In genomic region chr1:109495738-109496137, GRCh38 we compare ENCODE assay signal across 1 cellular context.
TF ChIP-seq lines count a peak whose summit lies in the region.

No MANE protein-coding gene starts in this region.

TF ChIP-seq in GM23338, 12 proteins besides CTCF, POLR2A, EP300 and RAD21:
- TF ChIP-seq, protein P1, sequence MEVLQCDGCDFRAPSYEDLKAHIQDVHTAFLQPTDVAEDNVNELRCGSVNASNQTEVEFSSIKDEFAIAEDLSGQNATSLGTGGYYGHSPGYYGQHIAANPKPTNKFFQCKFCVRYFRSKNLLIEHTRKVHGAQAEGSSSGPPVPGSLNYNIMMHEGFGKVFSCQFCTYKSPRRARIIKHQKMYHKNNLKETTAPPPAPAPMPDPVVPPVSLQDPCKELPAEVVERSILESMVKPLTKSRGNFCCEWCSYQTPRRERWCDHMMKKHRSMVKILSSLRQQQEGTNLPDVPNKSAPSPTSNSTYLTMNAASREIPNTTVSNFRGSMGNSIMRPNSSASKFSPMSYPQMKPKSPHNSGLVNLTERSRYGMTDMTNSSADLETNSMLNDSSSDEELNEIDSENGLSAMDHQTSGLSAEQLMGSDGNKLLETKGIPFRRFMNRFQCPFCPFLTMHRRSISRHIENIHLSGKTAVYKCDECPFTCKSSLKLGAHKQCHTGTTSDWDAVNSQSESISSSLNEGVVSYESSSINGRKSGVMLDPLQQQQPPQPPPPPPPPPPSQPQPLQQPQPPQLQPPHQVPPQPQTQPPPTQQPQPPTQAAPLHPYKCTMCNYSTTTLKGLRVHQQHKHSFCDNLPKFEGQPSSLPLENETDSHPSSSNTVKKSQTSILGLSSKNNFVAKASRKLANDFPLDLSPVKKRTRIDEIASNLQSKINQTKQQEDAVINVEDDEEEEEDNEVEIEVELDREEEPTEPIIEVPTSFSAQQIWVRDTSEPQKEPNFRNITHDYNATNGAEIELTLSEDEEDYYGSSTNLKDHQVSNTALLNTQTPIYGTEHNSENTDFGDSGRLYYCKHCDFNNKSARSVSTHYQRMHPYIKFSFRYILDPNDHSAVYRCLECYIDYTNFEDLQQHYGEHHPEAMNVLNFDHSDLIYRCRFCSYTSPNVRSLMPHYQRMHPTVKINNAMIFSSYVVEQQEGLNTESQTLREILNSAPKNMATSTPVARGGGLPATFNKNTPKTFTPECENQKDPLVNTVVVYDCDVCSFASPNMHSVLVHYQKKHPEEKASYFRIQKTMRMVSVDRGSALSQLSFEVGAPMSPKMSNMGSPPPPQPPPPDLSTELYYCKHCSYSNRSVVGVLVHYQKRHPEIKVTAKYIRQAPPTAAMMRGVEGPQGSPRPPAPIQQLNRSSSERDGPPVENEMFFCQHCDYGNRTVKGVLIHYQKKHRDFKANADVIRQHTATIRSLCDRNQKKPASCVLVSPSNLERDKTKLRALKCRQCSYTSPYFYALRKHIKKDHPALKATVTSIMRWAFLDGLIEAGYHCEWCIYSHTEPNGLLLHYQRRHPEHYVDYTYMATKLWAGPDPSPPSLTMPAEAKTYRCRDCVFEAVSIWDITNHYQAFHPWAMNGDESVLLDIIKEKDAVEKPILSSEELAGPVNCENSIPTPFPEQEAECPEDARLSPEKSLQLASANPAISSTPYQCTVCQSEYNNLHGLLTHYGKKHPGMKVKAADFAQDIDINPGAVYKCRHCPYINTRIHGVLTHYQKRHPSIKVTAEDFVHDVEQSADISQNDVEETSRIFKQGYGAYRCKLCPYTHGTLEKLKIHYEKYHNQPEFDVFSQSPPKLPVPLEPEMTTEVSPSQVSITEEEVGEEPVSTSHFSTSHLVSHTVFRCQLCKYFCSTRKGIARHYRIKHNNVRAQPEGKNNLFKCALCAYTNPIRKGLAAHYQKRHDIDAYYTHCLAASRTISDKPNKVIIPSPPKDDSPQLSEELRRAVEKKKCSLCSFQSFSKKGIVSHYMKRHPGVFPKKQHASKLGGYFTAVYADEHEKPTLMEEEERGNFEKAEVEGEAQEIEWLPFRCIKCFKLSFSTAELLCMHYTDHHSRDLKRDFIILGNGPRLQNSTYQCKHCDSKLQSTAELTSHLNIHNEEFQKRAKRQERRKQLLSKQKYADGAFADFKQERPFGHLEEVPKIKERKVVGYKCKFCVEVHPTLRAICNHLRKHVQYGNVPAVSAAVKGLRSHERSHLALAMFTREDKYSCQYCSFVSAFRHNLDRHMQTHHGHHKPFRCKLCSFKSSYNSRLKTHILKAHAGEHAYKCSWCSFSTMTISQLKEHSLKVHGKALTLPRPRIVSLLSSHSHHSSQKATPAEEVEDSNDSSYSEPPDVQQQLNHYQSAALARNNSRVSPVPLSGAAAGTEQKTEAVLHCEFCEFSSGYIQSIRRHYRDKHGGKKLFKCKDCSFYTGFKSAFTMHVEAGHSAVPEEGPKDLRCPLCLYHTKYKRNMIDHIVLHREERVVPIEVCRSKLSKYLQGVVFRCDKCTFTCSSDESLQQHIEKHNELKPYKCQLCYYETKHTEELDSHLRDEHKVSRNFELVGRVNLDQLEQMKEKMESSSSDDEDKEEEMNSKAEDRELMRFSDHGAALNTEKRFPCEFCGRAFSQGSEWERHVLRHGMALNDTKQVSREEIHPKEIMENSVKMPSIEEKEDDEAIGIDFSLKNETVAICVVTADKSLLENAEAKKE (CRISPR knock-in tag; IDR thresholded peaks at IDR 0.05) = no peak
- TF ChIP-seq POLR2AphosphoS5 (IDR thresholded peaks at IDR 0.05; ENCODE audit: low read depth) = no peak
- TF ChIP-seq CREB1 (CRISPR knock-in tag; IDR thresholded peaks at IDR 0.05; ENCODE audit: low read depth) = no peak
- no peak for TF ChIP-seq ZNF331 (CRISPR knock-in tag; IDR thresholded peaks at IDR 0.05; ENCODE audit: low read depth)
- TF ChIP-seq STAT1 (IDR thresholded peaks at IDR 0.05; ENCODE audit: unreplicated experiment) = no peak
- TF ChIP-seq, protein P2, sequence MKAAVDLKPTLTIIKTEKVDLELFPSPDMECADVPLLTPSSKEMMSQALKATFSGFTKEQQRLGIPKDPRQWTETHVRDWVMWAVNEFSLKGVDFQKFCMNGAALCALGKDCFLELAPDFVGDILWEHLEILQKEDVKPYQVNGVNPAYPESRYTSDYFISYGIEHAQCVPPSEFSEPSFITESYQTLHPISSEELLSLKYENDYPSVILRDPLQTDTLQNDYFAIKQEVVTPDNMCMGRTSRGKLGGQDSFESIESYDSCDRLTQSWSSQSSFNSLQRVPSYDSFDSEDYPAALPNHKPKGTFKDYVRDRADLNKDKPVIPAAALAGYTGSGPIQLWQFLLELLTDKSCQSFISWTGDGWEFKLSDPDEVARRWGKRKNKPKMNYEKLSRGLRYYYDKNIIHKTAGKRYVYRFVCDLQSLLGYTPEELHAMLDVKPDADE (IDR thresholded peaks at IDR 0.05) = no peak
- TF ChIP-seq ZNF114 (CRISPR knock-in tag; IDR thresholded peaks at IDR 0.05) = no peak
- no peak for TF ChIP-seq JUNB (IDR thresholded peaks at IDR 0.05; ENCODE audit: unreplicated experiment)
- TF ChIP-seq NANOG (IDR thresholded peaks at IDR 0.05; ENCODE audit: borderline replicate concordance) = no peak
- TF ChIP-seq EZH2phosphoT487 (IDR thresholded peaks at IDR 0.05; ENCODE audit: unreplicated experiment) = no peak
- no peak for TF ChIP-seq EZH2 (IDR thresholded peaks at IDR 0.05; ENCODE audit: low read depth, unreplicated experiment)
- TF ChIP-seq REST (IDR thresholded peaks at IDR 0.05; ENCODE audit: unreplicated experiment) = no peak
